In the genomic region with DNA sequence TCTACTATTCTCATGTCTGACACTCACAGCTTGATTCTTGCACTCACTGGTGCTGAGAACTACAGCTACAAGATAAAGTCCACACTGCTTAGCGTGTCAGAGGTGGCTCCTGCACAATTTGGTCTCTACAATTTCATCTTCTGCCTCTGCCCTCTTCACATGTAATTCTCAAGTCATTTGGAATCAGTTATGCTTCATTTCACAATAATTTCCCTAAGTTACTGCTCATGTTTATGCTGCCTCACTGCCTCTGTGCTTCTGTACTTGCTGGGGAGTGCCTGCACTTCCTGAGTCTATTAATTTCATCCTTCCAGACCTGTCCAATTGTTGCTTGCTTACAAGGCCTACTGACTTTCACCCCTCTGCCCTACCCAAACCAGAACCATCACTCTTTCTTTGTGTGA, we compare ENCODE assay signal across 10 cellular contexts. TPM values are rescaled to one million over a fixed set of nuclear protein-coding genes. Genes with fewer than 3 reads are reported as not detected.
DNase-seq lines count a peak whose midpoint lies in the region; ATAC-seq and TF ChIP-seq lines count a peak whose summit lies in the region.
"Had no signal": no experiment of that assay in that cellular context is flagged by ENCODE, and none has a peak within 500 bp of the region (broad histone marks: within the 10 kb centered on the region; RNA-seq: fewer than 3 reads in every experiment).

No MANE protein-coding gene starts in this region.

- H3K9me3 Mint-ChIP-seq in nephron progenitor cell = no peaks in the 10 kb centered on the region
- no peaks in the 10 kb centered on the region for H3K9me3 Mint-ChIP-seq in progenitor cell of endocrine pancreas (ENCODE audit: low read depth)

- H3K36me3 ChIP-seq in ACC112 (ENCODE audit: insufficient read depth, low read length) = no peaks in the 10 kb centered on the region
- no peaks in the 10 kb centered on the region for H3K36me3 ChIP-seq in Loucy (ENCODE audit: insufficient read depth, low read length)

- H3K4me1 ChIP-seq in ACC112 (ENCODE audit: control insufficient read depth, insufficient read depth, low read length, unreplicated experiment) (peaks cover 33% of the 10 kb centered on the region), Loucy (ENCODE audit: insufficient read depth, low read length, poor library complexity, severe bottlenecking) (no peaks in the 10 kb centered on the region)

- no peak overlapping the region for H3K9ac ChIP-seq in Loucy (ENCODE audit: low read depth, low read length, poor library complexity, severe bottlenecking)

- H3K36me3 Mint-ChIP-seq in nephron progenitor cell (ENCODE audit: low read depth) (no peaks in the 10 kb centered on the region), progenitor cell of endocrine pancreas (ENCODE audit: insufficient read depth) (no peaks in the 10 kb centered on the region)

- H3K27ac Mint-ChIP-seq in nephron progenitor cell = peak overlapping the region; percentile 58
- H3K27ac Mint-ChIP-seq in progenitor cell of endocrine pancreas = no peak overlapping the region

- no peak overlapping the region for H2AFZ ChIP-seq in ACC112 (ENCODE audit: low read length, unreplicated experiment)
- H2AFZ ChIP-seq in Loucy (ENCODE audit: low read length) = peak overlapping the region; percentile 72

- H3F3A ChIP-seq in Loucy (ENCODE audit: low read depth) = no peaks in the 10 kb centered on the region

- ATAC-seq in HG03571 (IDR thresholded peaks at IDR 0.05; ENCODE audit: unreplicated experiment) (no peak), HG03175 (IDR thresholded peaks at IDR 0.05; ENCODE audit: unreplicated experiment) (no peak)

- H3K4me1 Mint-ChIP-seq in nephron progenitor cell (peaks cover 26% of the 10 kb centered on the region), progenitor cell of endocrine pancreas (ENCODE audit: low read depth) (peaks cover 18% of the 10 kb centered on the region)

- H3K79me2 ChIP-seq in ACC112 (ENCODE audit: control insufficient read depth, insufficient read depth, low read length, unreplicated experiment) (no peaks in the 10 kb centered on the region), Loucy (ENCODE audit: insufficient read depth, low read length) (no peaks in the 10 kb centered on the region)

- H3K27me3 Mint-ChIP-seq in nephron progenitor cell (ENCODE audit: low read depth, poor library complexity) (no peaks in the 10 kb centered on the region), progenitor cell of endocrine pancreas (peaks cover 4% of the 10 kb centered on the region)

- H4K20me1 ChIP-seq in Loucy (ENCODE audit: insufficient read depth, low read length, poor library complexity, severe bottlenecking) = no peaks in the 10 kb centered on the region

- H3K4me3 Mint-ChIP-seq in nephron progenitor cell (no peak overlapping the region), progenitor cell of endocrine pancreas (ENCODE audit: low read depth) (no peak overlapping the region)

- no peak for TF ChIP-seq CTCF in Loucy (conservative IDR thresholded peaks at IDR 0.05; ENCODE audit: low read length)
- TF ChIP-seq CTCF in epithelial cell of esophagus (IDR thresholded peaks at IDR 0.05; ENCODE audit: insufficient read depth, low read depth, low read length, missing control alignments) = no peak
- no peak for TF ChIP-seq CTCF in nephron progenitor cell (IDR thresholded peaks at IDR 0.05)
- TF ChIP-seq CTCF in progenitor cell of endocrine pancreas (IDR thresholded peaks at IDR 0.05; ENCODE audit: unreplicated experiment) = no peak

- peak overlapping the region; percentile 14 for H3K27ac ChIP-seq in ACC112 (ENCODE audit: low read depth, low read length)

- no peak overlapping the region for H3K4me2 ChIP-seq in Loucy (ENCODE audit: low read depth, low read length, poor library complexity, severe bottlenecking)

- no peaks in the 10 kb centered on the region for H3K27me3 ChIP-seq in ACC112 (ENCODE audit: insufficient read depth, low read length)
- H3K27me3 ChIP-seq in Loucy (ENCODE audit: insufficient read depth, low read length, poor library complexity, severe bottlenecking) = no peaks in the 10 kb centered on the region

- no peak overlapping the region for H3K4me3 ChIP-seq in ACC112 (ENCODE audit: low read depth, low read length)
- no peak overlapping the region for H3K4me3 ChIP-seq in Loucy (ENCODE audit: low read length, poor library complexity, severe bottlenecking)
- H3K4me3 ChIP-seq in epithelial cell of esophagus (ENCODE audit: low read length) = no peak overlapping the region

- DNase-seq in epithelial cell of esophagus (ENCODE audit: low read depth) = peak; percentile 43
- no peak for DNase-seq in nephron progenitor cell
- DNase-seq in progenitor cell of endocrine pancreas (ENCODE audit: low spot score, unreplicated experiment) = no peak
- DNase-seq in middle frontal gyrus (ENCODE audit: extremely low spot score, low spot score) = no peak
- DNase-seq: MV-4-11; stimulated activated CD4-positive, alpha-beta T cell treated with anti-CD3 and anti-CD28 coated beads, Interleukin-2, amount 100 ng/mL, for 48 hours had no signal

- no peaks in the 10 kb centered on the region for H3K9me3 ChIP-seq in Loucy (ENCODE audit: insufficient read depth, low read depth, low read length)

- H3K9me2 ChIP-seq in Loucy (replicated peaks; ENCODE audit: low read depth, low read length) = no peaks in the 10 kb centered on the region

RNA-seq across cellular contexts. Expression of a gene that starts 11.6 kb away (rescaled TPM):
- total RNA-seq in progenitor cell of endocrine pancreas = 57.1 and 64.1 TPM in 2 replicates
